1 cellular context compared by ENCODE assay signal in the genomic region with DNA sequence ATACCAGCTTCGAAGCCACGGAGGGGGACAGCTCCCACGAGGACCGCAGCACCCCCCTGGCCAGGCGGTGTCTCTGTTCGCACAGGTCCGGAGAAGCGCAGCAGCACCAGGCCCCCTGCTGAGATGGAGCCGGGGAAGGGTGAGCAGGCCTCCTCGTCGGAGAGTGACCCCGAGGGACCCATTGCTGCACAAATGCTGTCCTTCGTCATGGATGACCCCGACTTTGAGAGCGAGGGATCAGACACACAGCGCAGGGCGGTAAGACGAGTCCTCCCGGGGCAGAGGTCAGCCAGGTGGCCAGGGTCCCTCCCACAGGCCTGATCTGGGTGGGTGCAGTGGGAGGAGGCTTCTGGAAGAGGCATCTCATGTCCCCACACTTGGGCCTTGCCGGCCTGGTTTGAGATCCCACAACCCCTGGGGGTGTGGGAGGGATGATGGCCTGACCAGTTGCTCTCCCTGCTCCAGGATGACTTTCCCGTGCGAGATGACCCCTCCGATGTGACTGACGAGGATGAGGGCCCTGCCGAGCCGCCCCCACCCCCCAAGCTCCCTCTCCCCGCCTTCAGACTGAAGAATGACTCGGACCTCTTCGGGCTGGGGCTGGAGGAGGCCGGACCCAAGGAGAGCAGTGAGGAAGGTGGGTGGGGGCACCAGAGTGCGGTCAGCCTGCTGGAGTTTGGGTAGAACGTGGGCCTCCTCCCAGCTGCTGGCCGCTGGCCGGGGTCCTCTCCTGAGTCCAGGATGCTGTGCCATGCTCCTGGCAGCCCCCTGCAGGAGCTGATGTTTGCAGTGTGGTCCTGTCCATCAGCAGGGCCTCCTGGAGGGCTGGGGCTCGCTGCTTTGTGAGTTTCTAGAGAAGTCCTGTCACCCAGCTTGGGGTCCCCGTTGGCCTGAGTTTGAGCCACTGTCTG.
TF ChIP-seq lines count a peak whose summit lies in the region.

No MANE protein-coding gene starts in this region.

TF ChIP-seq in HEK293, 187 proteins besides CTCF, POLR2A, EP300 and RAD21 (continued from another document and continues in another):
- TF ChIP-seq ZBTB1 (tag by site-specific recombination; IDR thresholded peaks at IDR 0.05) (no peak), ZFHX2 (tag by site-specific recombination; conservative IDR thresholded peaks at IDR 0.05) (peak; percentile 44), ZNF560 (tag by site-specific recombination; IDR thresholded peaks at IDR 0.05; ENCODE audit: borderline replicate concordance) (no peak), ZNF660 (tag by site-specific recombination; IDR thresholded peaks at IDR 0.05) (no peak), ZBTB7A (tag by site-specific recombination; IDR thresholded peaks at IDR 0.05; ENCODE audit: low read depth) (no peak), MZF1 (tag by site-specific recombination; IDR thresholded peaks at IDR 0.05; ENCODE audit: borderline replicate concordance) (no peak), ZNF350 (tag by site-specific recombination; IDR thresholded peaks at IDR 0.05) (no peak), ZNF76 (tag by site-specific recombination; IDR thresholded peaks at IDR 0.05; ENCODE audit: borderline replicate concordance, low read depth) (no peak), ZNF544 (tag by site-specific recombination; IDR thresholded peaks at IDR 0.05) (no peak), ZNF132 (tag by site-specific recombination; IDR thresholded peaks at IDR 0.05; ENCODE audit: borderline replicate concordance) (no peak), BCL11A (tag by site-specific recombination; IDR thresholded peaks at IDR 0.05; ENCODE audit: low read depth) (0 out of 2 replicates have a peak, but pooled peaks have one; percentile 37), YY2 (tag by site-specific recombination; IDR thresholded peaks at IDR 0.05) (no peak), SETDB1 (IDR thresholded peaks at IDR 0.05; ENCODE audit: insufficient read length, low read length) (no peak), ZNF23 (tag by site-specific recombination; IDR thresholded peaks at IDR 0.05; ENCODE audit: borderline replicate concordance) (no peak), KLF7 (tag by site-specific recombination; IDR thresholded peaks at IDR 0.05; ENCODE audit: borderline replicate concordance) (0 out of 2 replicates have a peak, but pooled peaks have one; percentile 20), GLIS2 (tag by site-specific recombination; IDR thresholded peaks at IDR 0.05) (peak; percentile 21; the same call in 1 of the 2 replicates), ZNF211 (tag by site-specific recombination; IDR thresholded peaks at IDR 0.05; ENCODE audit: low read depth) (no peak), ZNF600 (tag by site-specific recombination; IDR thresholded peaks at IDR 0.05) (no peak), HOXC10 (CRISPR knock-in tag; IDR thresholded peaks at IDR 0.05) (no peak), ZBTB20 (tag by site-specific recombination; IDR thresholded peaks at IDR 0.05) (no peak), ZNF2 (tag by site-specific recombination; IDR thresholded peaks at IDR 0.05) (no peak), SCRT1 (tag by site-specific recombination; IDR thresholded peaks at IDR 0.05; ENCODE audit: borderline replicate concordance) (no peak), ZNF248 (tag by site-specific recombination; IDR thresholded peaks at IDR 0.05) (no peak), SP7 (tag by site-specific recombination; IDR thresholded peaks at IDR 0.05) (no peak), ZNF501 (tag by site-specific recombination; IDR thresholded peaks at IDR 0.05) (no peak), ZNF112 (tag by site-specific recombination; IDR thresholded peaks at IDR 0.05) (no peak), HOXA7 (CRISPR knock-in tag; IDR thresholded peaks at IDR 0.05; ENCODE audit: borderline replicate concordance) (no peak), ZNF302 (tag by site-specific recombination; IDR thresholded peaks at IDR 0.05; ENCODE audit: low read depth) (no peak)
- TF ChIP-seq, protein P1, sequence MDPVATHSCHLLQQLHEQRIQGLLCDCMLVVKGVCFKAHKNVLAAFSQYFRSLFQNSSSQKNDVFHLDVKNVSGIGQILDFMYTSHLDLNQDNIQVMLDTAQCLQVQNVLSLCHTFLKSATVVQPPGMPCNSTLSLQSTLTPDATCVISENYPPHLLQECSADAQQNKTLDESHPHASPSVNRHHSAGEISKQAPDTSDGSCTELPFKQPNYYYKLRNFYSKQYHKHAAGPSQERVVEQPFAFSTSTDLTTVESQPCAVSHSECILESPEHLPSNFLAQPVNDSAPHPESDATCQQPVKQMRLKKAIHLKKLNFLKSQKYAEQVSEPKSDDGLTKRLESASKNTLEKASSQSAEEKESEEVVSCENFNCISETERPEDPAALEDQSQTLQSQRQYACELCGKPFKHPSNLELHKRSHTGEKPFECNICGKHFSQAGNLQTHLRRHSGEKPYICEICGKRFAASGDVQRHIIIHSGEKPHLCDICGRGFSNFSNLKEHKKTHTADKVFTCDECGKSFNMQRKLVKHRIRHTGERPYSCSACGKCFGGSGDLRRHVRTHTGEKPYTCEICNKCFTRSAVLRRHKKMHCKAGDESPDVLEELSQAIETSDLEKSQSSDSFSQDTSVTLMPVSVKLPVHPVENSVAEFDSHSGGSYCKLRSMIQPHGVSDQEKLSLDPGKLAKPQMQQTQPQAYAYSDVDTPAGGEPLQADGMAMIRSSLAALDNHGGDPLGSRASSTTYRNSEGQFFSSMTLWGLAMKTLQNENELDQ (tag by site-specific recombination; IDR thresholded peaks at IDR 0.05; ENCODE audit: low read depth): no peak
- TF ChIP-seq, protein P2, sequence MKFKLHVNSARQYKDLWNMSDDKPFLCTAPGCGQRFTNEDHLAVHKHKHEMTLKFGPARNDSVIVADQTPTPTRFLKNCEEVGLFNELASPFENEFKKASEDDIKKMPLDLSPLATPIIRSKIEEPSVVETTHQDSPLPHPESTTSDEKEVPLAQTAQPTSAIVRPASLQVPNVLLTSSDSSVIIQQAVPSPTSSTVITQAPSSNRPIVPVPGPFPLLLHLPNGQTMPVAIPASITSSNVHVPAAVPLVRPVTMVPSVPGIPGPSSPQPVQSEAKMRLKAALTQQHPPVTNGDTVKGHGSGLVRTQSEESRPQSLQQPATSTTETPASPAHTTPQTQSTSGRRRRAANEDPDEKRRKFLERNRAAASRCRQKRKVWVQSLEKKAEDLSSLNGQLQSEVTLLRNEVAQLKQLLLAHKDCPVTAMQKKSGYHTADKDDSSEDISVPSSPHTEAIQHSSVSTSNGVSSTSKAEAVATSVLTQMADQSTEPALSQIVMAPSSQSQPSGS (tag by site-specific recombination; IDR thresholded peaks at IDR 0.05; ENCODE audit: low read depth): no peak
- TF ChIP-seq, protein P3, sequence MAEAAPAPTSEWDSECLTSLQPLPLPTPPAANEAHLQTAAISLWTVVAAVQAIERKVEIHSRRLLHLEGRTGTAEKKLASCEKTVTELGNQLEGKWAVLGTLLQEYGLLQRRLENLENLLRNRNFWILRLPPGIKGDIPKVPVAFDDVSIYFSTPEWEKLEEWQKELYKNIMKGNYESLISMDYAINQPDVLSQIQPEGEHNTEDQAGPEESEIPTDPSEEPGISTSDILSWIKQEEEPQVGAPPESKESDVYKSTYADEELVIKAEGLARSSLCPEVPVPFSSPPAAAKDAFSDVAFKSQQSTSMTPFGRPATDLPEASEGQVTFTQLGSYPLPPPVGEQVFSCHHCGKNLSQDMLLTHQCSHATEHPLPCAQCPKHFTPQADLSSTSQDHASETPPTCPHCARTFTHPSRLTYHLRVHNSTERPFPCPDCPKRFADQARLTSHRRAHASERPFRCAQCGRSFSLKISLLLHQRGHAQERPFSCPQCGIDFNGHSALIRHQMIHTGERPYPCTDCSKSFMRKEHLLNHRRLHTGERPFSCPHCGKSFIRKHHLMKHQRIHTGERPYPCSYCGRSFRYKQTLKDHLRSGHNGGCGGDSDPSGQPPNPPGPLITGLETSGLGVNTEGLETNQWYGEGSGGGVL (tag by site-specific recombination; IDR thresholded peaks at IDR 0.05): no peak
- TF ChIP-seq, protein P4, sequence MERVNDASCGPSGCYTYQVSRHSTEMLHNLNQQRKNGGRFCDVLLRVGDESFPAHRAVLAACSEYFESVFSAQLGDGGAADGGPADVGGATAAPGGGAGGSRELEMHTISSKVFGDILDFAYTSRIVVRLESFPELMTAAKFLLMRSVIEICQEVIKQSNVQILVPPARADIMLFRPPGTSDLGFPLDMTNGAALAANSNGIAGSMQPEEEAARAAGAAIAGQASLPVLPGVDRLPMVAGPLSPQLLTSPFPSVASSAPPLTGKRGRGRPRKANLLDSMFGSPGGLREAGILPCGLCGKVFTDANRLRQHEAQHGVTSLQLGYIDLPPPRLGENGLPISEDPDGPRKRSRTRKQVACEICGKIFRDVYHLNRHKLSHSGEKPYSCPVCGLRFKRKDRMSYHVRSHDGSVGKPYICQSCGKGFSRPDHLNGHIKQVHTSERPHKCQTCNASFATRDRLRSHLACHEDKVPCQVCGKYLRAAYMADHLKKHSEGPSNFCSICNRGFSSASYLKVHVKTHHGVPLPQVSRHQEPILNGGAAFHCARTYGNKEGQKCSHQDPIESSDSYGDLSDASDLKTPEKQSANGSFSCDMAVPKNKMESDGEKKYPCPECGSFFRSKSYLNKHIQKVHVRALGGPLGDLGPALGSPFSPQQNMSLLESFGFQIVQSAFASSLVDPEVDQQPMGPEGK (tag by site-specific recombination; IDR thresholded peaks at IDR 0.05): no peak
- TF ChIP-seq, protein P5, sequence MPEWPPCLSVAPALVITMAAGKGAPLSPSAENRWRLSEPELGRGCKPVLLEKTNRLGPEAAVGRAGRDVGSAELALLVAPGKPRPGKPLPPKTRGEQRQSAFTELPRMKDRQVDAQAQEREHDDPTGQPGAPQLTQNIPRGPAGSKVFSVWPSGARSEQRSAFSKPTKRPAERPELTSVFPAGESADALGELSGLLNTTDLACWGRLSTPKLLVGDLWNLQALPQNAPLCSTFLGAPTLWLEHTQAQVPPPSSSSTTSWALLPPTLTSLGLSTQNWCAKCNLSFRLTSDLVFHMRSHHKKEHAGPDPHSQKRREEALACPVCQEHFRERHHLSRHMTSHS (tag by site-specific recombination; IDR thresholded peaks at IDR 0.05): no peak
- TF ChIP-seq, protein P6, sequence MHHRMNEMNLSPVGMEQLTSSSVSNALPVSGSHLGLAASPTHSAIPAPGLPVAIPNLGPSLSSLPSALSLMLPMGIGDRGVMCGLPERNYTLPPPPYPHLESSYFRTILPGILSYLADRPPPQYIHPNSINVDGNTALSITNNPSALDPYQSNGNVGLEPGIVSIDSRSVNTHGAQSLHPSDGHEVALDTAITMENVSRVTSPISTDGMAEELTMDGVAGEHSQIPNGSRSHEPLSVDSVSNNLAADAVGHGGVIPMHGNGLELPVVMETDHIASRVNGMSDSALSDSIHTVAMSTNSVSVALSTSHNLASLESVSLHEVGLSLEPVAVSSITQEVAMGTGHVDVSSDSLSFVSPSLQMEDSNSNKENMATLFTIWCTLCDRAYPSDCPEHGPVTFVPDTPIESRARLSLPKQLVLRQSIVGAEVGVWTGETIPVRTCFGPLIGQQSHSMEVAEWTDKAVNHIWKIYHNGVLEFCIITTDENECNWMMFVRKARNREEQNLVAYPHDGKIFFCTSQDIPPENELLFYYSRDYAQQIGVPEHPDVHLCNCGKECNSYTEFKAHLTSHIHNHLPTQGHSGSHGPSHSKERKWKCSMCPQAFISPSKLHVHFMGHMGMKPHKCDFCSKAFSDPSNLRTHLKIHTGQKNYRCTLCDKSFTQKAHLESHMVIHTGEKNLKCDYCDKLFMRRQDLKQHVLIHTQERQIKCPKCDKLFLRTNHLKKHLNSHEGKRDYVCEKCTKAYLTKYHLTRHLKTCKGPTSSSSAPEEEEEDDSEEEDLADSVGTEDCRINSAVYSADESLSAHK (tag by site-specific recombination; IDR thresholded peaks at IDR 0.05): peak; percentile 85
- TF ChIP-seq, protein P7, sequence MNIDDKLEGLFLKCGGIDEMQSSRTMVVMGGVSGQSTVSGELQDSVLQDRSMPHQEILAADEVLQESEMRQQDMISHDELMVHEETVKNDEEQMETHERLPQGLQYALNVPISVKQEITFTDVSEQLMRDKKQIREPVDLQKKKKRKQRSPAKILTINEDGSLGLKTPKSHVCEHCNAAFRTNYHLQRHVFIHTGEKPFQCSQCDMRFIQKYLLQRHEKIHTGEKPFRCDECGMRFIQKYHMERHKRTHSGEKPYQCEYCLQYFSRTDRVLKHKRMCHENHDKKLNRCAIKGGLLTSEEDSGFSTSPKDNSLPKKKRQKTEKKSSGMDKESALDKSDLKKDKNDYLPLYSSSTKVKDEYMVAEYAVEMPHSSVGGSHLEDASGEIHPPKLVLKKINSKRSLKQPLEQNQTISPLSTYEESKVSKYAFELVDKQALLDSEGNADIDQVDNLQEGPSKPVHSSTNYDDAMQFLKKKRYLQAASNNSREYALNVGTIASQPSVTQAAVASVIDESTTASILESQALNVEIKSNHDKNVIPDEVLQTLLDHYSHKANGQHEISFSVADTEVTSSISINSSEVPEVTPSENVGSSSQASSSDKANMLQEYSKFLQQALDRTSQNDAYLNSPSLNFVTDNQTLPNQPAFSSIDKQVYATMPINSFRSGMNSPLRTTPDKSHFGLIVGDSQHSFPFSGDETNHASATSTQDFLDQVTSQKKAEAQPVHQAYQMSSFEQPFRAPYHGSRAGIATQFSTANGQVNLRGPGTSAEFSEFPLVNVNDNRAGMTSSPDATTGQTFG (tag by site-specific recombination; IDR thresholded peaks at IDR 0.05; ENCODE audit: borderline replicate concordance): no peak
- TF ChIP-seq, protein P8, sequence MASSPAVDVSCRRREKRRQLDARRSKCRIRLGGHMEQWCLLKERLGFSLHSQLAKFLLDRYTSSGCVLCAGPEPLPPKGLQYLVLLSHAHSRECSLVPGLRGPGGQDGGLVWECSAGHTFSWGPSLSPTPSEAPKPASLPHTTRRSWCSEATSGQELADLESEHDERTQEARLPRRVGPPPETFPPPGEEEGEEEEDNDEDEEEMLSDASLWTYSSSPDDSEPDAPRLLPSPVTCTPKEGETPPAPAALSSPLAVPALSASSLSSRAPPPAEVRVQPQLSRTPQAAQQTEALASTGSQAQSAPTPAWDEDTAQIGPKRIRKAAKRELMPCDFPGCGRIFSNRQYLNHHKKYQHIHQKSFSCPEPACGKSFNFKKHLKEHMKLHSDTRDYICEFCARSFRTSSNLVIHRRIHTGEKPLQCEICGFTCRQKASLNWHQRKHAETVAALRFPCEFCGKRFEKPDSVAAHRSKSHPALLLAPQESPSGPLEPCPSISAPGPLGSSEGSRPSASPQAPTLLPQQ (tag by site-specific recombination; IDR thresholded peaks at IDR 0.05): no peak
